9 cellular contexts compared by ENCODE assay signal in genomic region chr12:2876431-2877046, GRCh38. TPM values are rescaled to one million over a fixed set of nuclear protein-coding genes. Genes with fewer than 3 reads are reported as not detected.
DNase-seq lines count a peak whose midpoint lies in the region; ATAC-seq, FAIRE-seq and TF ChIP-seq lines count a peak whose summit lies in the region.
"Had no signal": no experiment of that assay in that cellular context is flagged by ENCODE, and none has a peak within 500 bp of the region (broad histone marks: within the 10 kb centered on the region; RNA-seq: fewer than 3 reads in every experiment).

No MANE protein-coding gene starts in this region.

- ATAC-seq in HG02884 (IDR thresholded peaks at IDR 0.05; ENCODE audit: unreplicated experiment) (peak; percentile 25), right lobe of liver (peak; percentile 20 to 42 (median 31))

- 21% methylated on average over 7 of the region's 38 CpGs for WGBS in right lobe of liver (ENCODE audit: insufficient coverage, low coverage, low lambda C conversion rate, missing lambda C conversion rate)
- 4 to 10% methylated on average over 11 to 20 of the region's 38 CpGs for WGBS in tibial nerve, 2 donors

- DNase-seq in AG10803 (ENCODE audit: low read depth) (peak; percentile 45), GM12891 (ENCODE audit: insufficient read length, low spot score) (peak; percentile 37), NT2/D1 (ENCODE audit: low read depth, low spot score) (no peak), bronchial epithelial cell (ENCODE audit: low read depth) (peak; percentile 15), right lobe of liver (peak in 1 of 3 donors; percentile 48), tibial nerve (ENCODE audit: low spot score in 2 of 2) (no peak), cortex of kidney (lab: John Stamatoyannopoulos, UW) (no peak)

- H3K4me1 ChIP-seq in NT2/D1 (ENCODE audit: insufficient read depth, insufficient read length) (peaks cover 6% of the 10 kb centered on the region), right lobe of liver (peaks cover 0 to 13% (median 3%) of the 10 kb centered on the region in 4 donors), tibial nerve (peaks cover 0 to 25% (median 12%) of the 10 kb centered on the region in 4 donors)

- TF ChIP-seq EP300 in tibial nerve (IDR thresholded peaks at IDR 0.05), result no peak

- TF ChIP-seq POLR2A in GM12891 (IDR thresholded peaks at IDR 0.05; ENCODE audit: low read depth, low read length) (0 out of 2 replicates have a peak, but pooled peaks have one; percentile 5), right lobe of liver (IDR thresholded peaks at IDR 0.05) (no peak), tibial nerve (IDR thresholded peaks at IDR 0.05) (no peak)

- TF ChIP-seq CTCF in AG10803 (conservative IDR thresholded peaks at IDR 0.05; ENCODE audit: low read length), result no peak; the same call in 1 of the 2 replicates
- TF ChIP-seq CTCF in bronchial epithelial cell (IDR thresholded peaks at IDR 0.05; ENCODE audit: insufficient read depth, low read length, severe bottlenecking), result no peak
- TF ChIP-seq CTCF in right lobe of liver (IDR thresholded peaks at IDR 0.05), result no peak
- no peak for TF ChIP-seq CTCF in tibial nerve (IDR thresholded peaks at IDR 0.05)

- H3K27me3 ChIP-seq in NT2/D1 (ENCODE audit: insufficient read depth, insufficient read length) (no peaks in the 10 kb centered on the region), bronchial epithelial cell (ENCODE audit: control insufficient read depth, insufficient read depth, low read length) (no peaks in the 10 kb centered on the region), right lobe of liver (no peaks in the 10 kb centered on the region), tibial nerve (no peaks in the 10 kb centered on the region)

- H3K27ac ChIP-seq in right lobe of liver (peak overlapping the region in 1 of 3 donors; percentile 97), tibial nerve (peak overlapping the region in 3 of 4 donors; percentile 95 to 98 (median 97))

- H3K9me3 ChIP-seq in NT2/D1 (ENCODE audit: insufficient read depth, low read length) (no peaks in the 10 kb centered on the region), right lobe of liver (no peaks in the 10 kb centered on the region), tibial nerve (no peaks in the 10 kb centered on the region)

- peaks cover 59% of the 10 kb centered on the region for H3K36me3 ChIP-seq in NT2/D1 (ENCODE audit: insufficient read depth, insufficient read length, low read length)
- no peaks in the 10 kb centered on the region for H3K36me3 ChIP-seq in bronchial epithelial cell (ENCODE audit: control insufficient read depth, insufficient read depth, low read length)
- H3K36me3 ChIP-seq in right lobe of liver, result no peaks in the 10 kb centered on the region
- no peaks in the 10 kb centered on the region for H3K36me3 ChIP-seq in tibial nerve

- H3K9ac ChIP-seq in NT2/D1 (ENCODE audit: insufficient read length, low read depth), result peak overlapping the region; percentile 100

- intact Hi-C loops in right lobe of liver (cut with DNase I), result no loop called here

- H3K4me3 ChIP-seq in AG10803 (ENCODE audit: low read length) (peak overlapping the region; percentile 87), NT2/D1 (ENCODE audit: insufficient read length, low read depth) (peak overlapping the region; percentile 99), bronchial epithelial cell (ENCODE audit: low read depth, low read length) (peak overlapping the region; percentile 95), right lobe of liver (peak overlapping the region; percentile 72 to 98 (median 95)), tibial nerve (peak overlapping the region; percentile 51 to 90 (median 88))

- FAIRE-seq in GM12891 (lab: Jason Lieb, UNC) (no peak), bronchial epithelial cell (lab: Jason Lieb, UNC) (no peak)

TF ChIP-seq in GM12891, 5 proteins besides CTCF, POLR2A, EP300 and RAD21:
- TF ChIP-seq POLR2AphosphoS5 (IDR thresholded peaks at IDR 0.05; ENCODE audit: low read depth, low read length), result no peak
- no peak for TF ChIP-seq SPI1 (IDR thresholded peaks at IDR 0.05; ENCODE audit: low read depth, low read length)
TF ChIP-seq in GM12891: peak in this region for 0.

RNA-seq across cellular contexts. Expression of gene FOXM1, which starts 0.4 kb away (rescaled TPM):
- polyA plus RNA-seq in GM12891 (2012; ENCODE audit: low read depth, missing spikeins), result 23.9 TPM
- total RNA-seq in bronchial epithelial cell, result 0.79 and 0.90 TPM in 2 replicates
- total RNA-seq in right lobe of liver, result 1 to 10 TPM in 4 of 6 experiments, under 1 TPM in 2; 0.24 to 2.6 (median 1.8) TPM
- 1 to 10 TPM in 2 of 4 donors, under 1 TPM in 2; 0.21 to 1.2 (median 0.84) TPM for total RNA-seq in tibial nerve

RNA-seq across cellular contexts. Expression of gene RHNO1, which starts 0.5 kb away (rescaled TPM):
- 25.5 TPM for polyA plus RNA-seq in GM12891 (2012; ENCODE audit: low read depth, missing spikeins)
- total RNA-seq in bronchial epithelial cell (16.3 and 22.8 TPM in 2 replicates), right lobe of liver (1 to 10 TPM; 1.2 to 5.9 (median 3.5) TPM), tibial nerve (10 to 100 TPM in 1 of 4 donors, 1 to 10 TPM in 3; 5.4 to 13.8 (median 7.4) TPM)

RNA-seq across cellular contexts. Expression of gene TULP3, which starts 14.2 kb away (rescaled TPM):
- 4.9 TPM for polyA plus RNA-seq in GM12891 (2012; ENCODE audit: low read depth, missing spikeins)
- 9.5 and 22.7 TPM in 2 replicates for total RNA-seq in bronchial epithelial cell
- 10 to 100 TPM in 1 of 6 experiments, 1 to 10 TPM in 5; 2.4 to 12.6 (median 5.4) TPM for total RNA-seq in right lobe of liver
- 10 to 100 TPM; 34.3 to 41.6 (median 37.6) TPM for total RNA-seq in tibial nerve

RNA-seq across cellular contexts. Expression of gene TEX52, which starts 19.7 kb away (rescaled TPM):
- not detected for polyA plus RNA-seq in GM12891 (2012; ENCODE audit: low read depth, missing spikeins)
- total RNA-seq in bronchial epithelial cell (not detected in 2 replicates), right lobe of liver (not detected), tibial nerve (not detected)
- total RNA-seq: SK-MEL-5 had no signal

RNA-seq across cellular contexts. Expression of gene NRIP2, which starts 41.7 kb away (rescaled TPM):
- 0.80 TPM for polyA plus RNA-seq in GM12891 (2012; ENCODE audit: low read depth, missing spikeins)
- total RNA-seq in bronchial epithelial cell (not detected in 2 replicates), right lobe of liver (under 1 TPM; 0.12 to 0.29 (median 0.20) TPM), tibial nerve (10 to 100 TPM in 3 of 4 donors, 1 to 10 TPM in 1; 6.6 to 33.1 (median 28.8) TPM)
- total RNA-seq: SK-MEL-5 had no signal

Comparison
In these comparisons a context has a peak if more than half of its experiments do, and no peak if none do; other contexts are left out.
1. DNase-seq: peak in AG10803 (single experiment), GM12891 (single experiment) and bronchial epithelial cell (single experiment); none in NT2/D1 (single experiment), tibial nerve (0 of 2) and cortex of kidney (single experiment).
2. Peak in every context shown above with its lines, with median percentiles within 50 percentile points of each other: H3K4me3 ChIP-seq.